ENCODE assay signal across 1 cellular context in the genomic region with DNA sequence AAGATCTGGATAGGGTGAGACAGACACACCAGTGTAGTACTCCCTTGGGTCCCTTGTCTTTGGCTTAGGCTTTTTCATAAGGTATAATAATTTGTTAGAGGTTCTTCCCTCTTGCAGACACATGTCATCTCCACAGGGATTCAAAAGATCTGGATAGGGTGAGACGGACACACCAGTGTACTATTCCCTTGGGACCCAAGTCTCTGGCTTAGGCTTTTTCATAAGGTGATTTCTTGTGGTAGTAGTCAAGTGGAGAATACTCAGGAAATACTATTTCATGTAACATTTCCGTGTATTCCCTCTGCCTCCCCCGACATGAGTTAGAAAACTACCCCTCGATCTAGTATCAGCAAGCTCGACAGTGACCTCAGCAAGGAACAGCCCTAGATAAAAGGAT.
TF ChIP-seq lines count a peak whose summit lies in the region.

No MANE protein-coding gene starts in this region.

TF ChIP-seq in endothelial cell of umbilical vein, 7 proteins besides CTCF, POLR2A, EP300 and RAD21 (continued from another document):
- TF ChIP-seq MYC (IDR thresholded peaks at IDR 0.05; ENCODE audit: low read depth, low read length) (no peak), FOS (IDR thresholded peaks at IDR 0.05; ENCODE audit: borderline replicate concordance, insufficient read depth, low read length) (no peak), POLR2AphosphoS5 (IDR thresholded peaks at IDR 0.05; ENCODE audit: insufficient read depth, low read depth, low read length) (no peak)
- TF ChIP-seq, protein P1, sequence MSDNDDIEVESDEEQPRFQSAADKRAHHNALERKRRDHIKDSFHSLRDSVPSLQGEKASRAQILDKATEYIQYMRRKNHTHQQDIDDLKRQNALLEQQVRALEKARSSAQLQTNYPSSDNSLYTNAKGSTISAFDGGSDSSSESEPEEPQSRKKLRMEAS (IDR thresholded peaks at IDR 0.05; ENCODE audit: insufficient read depth, insufficient read length): no peak
